16 cellular contexts compared by ENCODE assay signal in the genomic region with DNA sequence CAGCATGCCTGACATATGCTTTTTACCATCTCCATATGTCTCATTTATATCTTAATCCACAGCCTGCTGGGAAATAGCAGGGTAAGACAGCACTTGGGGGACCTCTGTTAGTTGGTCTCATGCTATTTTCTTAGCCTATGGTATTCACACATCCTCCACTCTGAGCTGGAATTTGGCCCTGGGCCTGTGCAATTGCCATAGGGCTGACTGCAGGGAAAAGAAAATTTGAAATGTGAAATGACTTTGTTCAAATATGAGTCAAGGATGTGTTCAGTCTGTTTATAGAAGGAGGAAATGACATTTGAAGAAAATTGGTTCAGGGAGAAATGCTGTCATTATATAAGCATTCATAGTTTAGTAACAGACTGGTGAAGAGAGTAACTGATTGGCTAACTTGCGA. TPM values are rescaled to one million over a fixed set of nuclear protein-coding genes. Genes with fewer than 3 reads are reported as not detected.
DNase-seq lines count a peak whose midpoint lies in the region; ATAC-seq, FAIRE-seq and TF ChIP-seq lines count a peak whose summit lies in the region.
"Had no signal": no experiment of that assay in that cellular context is flagged by ENCODE, and none has a peak within 500 bp of the region (broad histone marks: within the 10 kb centered on the region; RNA-seq: fewer than 3 reads in every experiment).

No MANE protein-coding gene starts in this region.

- H3K27ac ChIP-seq in fibroblast of lung (ENCODE audit: insufficient read depth, low read length) (peak overlapping the region; percentile 71), skeletal muscle tissue (ENCODE audit: low read depth, low read length) (peak overlapping the region; percentile 41)
- H3K27ac ChIP-seq: upper lobe of right lung had no signal

- no peaks in the 10 kb centered on the region for H3K36me3 ChIP-seq in fibroblast of lung (ENCODE audit: control insufficient read depth, insufficient read depth, low read length)
- no peaks in the 10 kb centered on the region for H3K36me3 ChIP-seq in skeletal muscle tissue (ENCODE audit: control insufficient read depth in 3 of 3, insufficient read depth in 3 of 3, low read length in 3 of 3)
- H3K36me3 ChIP-seq: upper lobe of right lung had no signal

- H3K9ac ChIP-seq in fibroblast of lung (ENCODE audit: insufficient read depth, low read length): no peak overlapping the region
- no peak overlapping the region for H3K9ac ChIP-seq in skeletal muscle tissue (ENCODE audit: low read depth in 1 of 3, low read length in 3 of 3)

- no peak overlapping the region for H3K4me2 ChIP-seq in fibroblast of lung (ENCODE audit: extremely low read depth, insufficient read depth, low read length)

- no peaks in the 10 kb centered on the region for H3K27me3 ChIP-seq in fibroblast of lung (ENCODE audit: control insufficient read depth, insufficient read depth, low read length)
- no peaks in the 10 kb centered on the region for H3K27me3 ChIP-seq in skeletal muscle tissue (ENCODE audit: control insufficient read depth in 3 of 3, insufficient read depth in 3 of 3, low read length in 3 of 3)
- H3K27me3 ChIP-seq: upper lobe of right lung had no signal

- no peaks in the 10 kb centered on the region for H3K9me3 ChIP-seq in fibroblast of lung (ENCODE audit: control insufficient read depth, insufficient read depth, low read depth, low read length)
- H3K9me3 ChIP-seq in skeletal muscle tissue (ENCODE audit: control insufficient read depth in 3 of 3, low read length in 3 of 3): no peaks in the 10 kb centered on the region
- H3K9me3 ChIP-seq: upper lobe of right lung had no signal

- H3K4me1 ChIP-seq in fibroblast of lung (ENCODE audit: control insufficient read depth, extremely low read depth, insufficient read depth, low read length): peaks cover 23% of the 10 kb centered on the region
- H3K4me1 ChIP-seq in skeletal muscle tissue (ENCODE audit: control insufficient read depth in 3 of 3, insufficient read depth in 3 of 3, low read length in 3 of 3): no peaks in the 10 kb centered on the region
- H3K4me1 ChIP-seq: upper lobe of right lung had no signal

- no peaks in the 10 kb centered on the region for H3K79me2 ChIP-seq in fibroblast of lung (ENCODE audit: control insufficient read depth, insufficient read depth, low read length)

- TF ChIP-seq CTCF in fibroblast of lung (conservative IDR thresholded peaks at IDR 0.05 in 1 of 2, IDR thresholded peaks at IDR 0.05 in 1 of 2; ENCODE audit: low read depth in 1 of 2, low read length in 2 of 2): no peak

- FAIRE-seq in H54 (lab: Jason Lieb, UNC): peak; percentile 79

- no peaks in the 10 kb centered on the region for H4K20me1 ChIP-seq in fibroblast of lung (ENCODE audit: control insufficient read depth, extremely low read depth, insufficient read depth, low read length)

- no peak for TF ChIP-seq POLR2A in H54 (IDR thresholded peaks at IDR 0.05; ENCODE audit: low read depth, low read length)

- no peak overlapping the region for H2AFZ ChIP-seq in fibroblast of lung (ENCODE audit: low read length)

- ATAC-seq in SK-N-SH treated with all-trans-retinoic acid at 6 μM for 48 hours (peak; percentile 71), HG03039 (IDR thresholded peaks at IDR 0.05; ENCODE audit: unreplicated experiment) (no peak)
- ATAC-seq: T-helper 17 cell, upper lobe of right lung had no signal

- H3K4me3 ChIP-seq in fibroblast of lung (replicated peaks in 1 of 4; ENCODE audit: control extremely low read depth in 1 of 4, insufficient read depth in 1 of 4, low read depth in 3 of 4, low read length in 4 of 4) (no peak overlapping the region), skeletal muscle tissue (ENCODE audit: low read length in 3 of 3) (no peak overlapping the region)
- H3K4me3 ChIP-seq: upper lobe of right lung had no signal

- DNase-seq in H54 (ENCODE audit: insufficient read length, low spot score) (no peak), fibroblast of lung (ENCODE audit: low read depth in 2 of 2) (peak; percentile 78 to 79), SW480 (ENCODE audit: low spot score) (no peak), SW 1271 (lab: John Stamatoyannopoulos, UW) (no peak), MV-4-11 (lab: John Stamatoyannopoulos, UW) (no peak)
- DNase-seq: activated CD4-positive, alpha-beta T cell treated with anti-CD3 and anti-CD28 coated beads, Interleukin-2, amount 50 U/mL, for 1 hour; activated effector memory CD4-positive, alpha-beta T cell treated with Interleukin-2 at 50 U/mL for 16 hours; cerebellar nuclear complex; NCI-H2029 treated with DMSO at 0.1 percent for 48 hours; T-helper 17 cell; upper lobe of right lung had no signal

TF ChIP-seq in SK-N-SH treated with all-trans-retinoic acid at 6 μM for 48 hours, 23 proteins besides CTCF, POLR2A, EP300 and RAD21 (continues in another document):
- no peak for TF ChIP-seq ZNF8 (CRISPR knock-in tag; IDR thresholded peaks at IDR 0.05)
- no peak for TF ChIP-seq ZFP3 (CRISPR knock-in tag; IDR thresholded peaks at IDR 0.05)
- TF ChIP-seq, protein P1, sequence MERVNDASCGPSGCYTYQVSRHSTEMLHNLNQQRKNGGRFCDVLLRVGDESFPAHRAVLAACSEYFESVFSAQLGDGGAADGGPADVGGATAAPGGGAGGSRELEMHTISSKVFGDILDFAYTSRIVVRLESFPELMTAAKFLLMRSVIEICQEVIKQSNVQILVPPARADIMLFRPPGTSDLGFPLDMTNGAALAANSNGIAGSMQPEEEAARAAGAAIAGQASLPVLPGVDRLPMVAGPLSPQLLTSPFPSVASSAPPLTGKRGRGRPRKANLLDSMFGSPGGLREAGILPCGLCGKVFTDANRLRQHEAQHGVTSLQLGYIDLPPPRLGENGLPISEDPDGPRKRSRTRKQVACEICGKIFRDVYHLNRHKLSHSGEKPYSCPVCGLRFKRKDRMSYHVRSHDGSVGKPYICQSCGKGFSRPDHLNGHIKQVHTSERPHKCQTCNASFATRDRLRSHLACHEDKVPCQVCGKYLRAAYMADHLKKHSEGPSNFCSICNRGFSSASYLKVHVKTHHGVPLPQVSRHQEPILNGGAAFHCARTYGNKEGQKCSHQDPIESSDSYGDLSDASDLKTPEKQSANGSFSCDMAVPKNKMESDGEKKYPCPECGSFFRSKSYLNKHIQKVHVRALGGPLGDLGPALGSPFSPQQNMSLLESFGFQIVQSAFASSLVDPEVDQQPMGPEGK (CRISPR knock-in tag; IDR thresholded peaks at IDR 0.05; ENCODE audit: borderline replicate concordance): no peak
- TF ChIP-seq, protein P2, sequence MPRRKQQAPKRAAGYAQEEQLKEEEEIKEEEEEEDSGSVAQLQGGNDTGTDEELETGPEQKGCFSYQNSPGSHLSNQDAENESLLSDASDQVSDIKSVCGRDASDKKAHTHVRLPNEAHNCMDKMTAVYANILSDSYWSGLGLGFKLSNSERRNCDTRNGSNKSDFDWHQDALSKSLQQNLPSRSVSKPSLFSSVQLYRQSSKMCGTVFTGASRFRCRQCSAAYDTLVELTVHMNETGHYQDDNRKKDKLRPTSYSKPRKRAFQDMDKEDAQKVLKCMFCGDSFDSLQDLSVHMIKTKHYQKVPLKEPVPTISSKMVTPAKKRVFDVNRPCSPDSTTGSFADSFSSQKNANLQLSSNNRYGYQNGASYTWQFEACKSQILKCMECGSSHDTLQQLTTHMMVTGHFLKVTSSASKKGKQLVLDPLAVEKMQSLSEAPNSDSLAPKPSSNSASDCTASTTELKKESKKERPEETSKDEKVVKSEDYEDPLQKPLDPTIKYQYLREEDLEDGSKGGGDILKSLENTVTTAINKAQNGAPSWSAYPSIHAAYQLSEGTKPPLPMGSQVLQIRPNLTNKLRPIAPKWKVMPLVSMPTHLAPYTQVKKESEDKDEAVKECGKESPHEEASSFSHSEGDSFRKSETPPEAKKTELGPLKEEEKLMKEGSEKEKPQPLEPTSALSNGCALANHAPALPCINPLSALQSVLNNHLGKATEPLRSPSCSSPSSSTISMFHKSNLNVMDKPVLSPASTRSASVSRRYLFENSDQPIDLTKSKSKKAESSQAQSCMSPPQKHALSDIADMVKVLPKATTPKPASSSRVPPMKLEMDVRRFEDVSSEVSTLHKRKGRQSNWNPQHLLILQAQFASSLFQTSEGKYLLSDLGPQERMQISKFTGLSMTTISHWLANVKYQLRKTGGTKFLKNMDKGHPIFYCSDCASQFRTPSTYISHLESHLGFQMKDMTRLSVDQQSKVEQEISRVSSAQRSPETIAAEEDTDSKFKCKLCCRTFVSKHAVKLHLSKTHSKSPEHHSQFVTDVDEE (CRISPR knock-in tag; IDR thresholded peaks at IDR 0.05): no peak
- TF ChIP-seq ZC3H10 (CRISPR knock-in tag; IDR thresholded peaks at IDR 0.05): no peak
- no peak for TF ChIP-seq ZNF565 (CRISPR knock-in tag; conservative IDR thresholded peaks at IDR 0.05; ENCODE audit: low read depth)
- TF ChIP-seq ISL1 (CRISPR knock-in tag; IDR thresholded peaks at IDR 0.05): no peak
- TF ChIP-seq OSR1 (CRISPR knock-in tag; IDR thresholded peaks at IDR 0.05): no peak
- no peak for TF ChIP-seq TCF4 (CRISPR knock-in tag; IDR thresholded peaks at IDR 0.05; ENCODE audit: borderline replicate concordance)
- TF ChIP-seq TOX (CRISPR knock-in tag; IDR thresholded peaks at IDR 0.05; ENCODE audit: borderline replicate concordance): no peak
- TF ChIP-seq SNAI2 (CRISPR knock-in tag; IDR thresholded peaks at IDR 0.05): no peak
- no peak for TF ChIP-seq ARNTL (CRISPR knock-in tag; IDR thresholded peaks at IDR 0.05; ENCODE audit: borderline replicate concordance, low read depth)
- no peak for TF ChIP-seq RARB (CRISPR knock-in tag; IDR thresholded peaks at IDR 0.05)
- TF ChIP-seq CSDC2 (CRISPR knock-in tag; IDR thresholded peaks at IDR 0.05): no peak
- TF ChIP-seq GLIS3 (CRISPR knock-in tag; IDR thresholded peaks at IDR 0.05): no peak
- no peak for TF ChIP-seq ZFP30 (CRISPR knock-in tag; IDR thresholded peaks at IDR 0.05)

RNA-seq across cellular contexts. Expression of a gene that starts 9.6 kb away (rescaled TPM):
- total RNA-seq in fibroblast of lung (19.0 and 20.5 TPM in 2 replicates), skeletal muscle tissue (6.3 TPM)
- 18.4 and 30.7 TPM in 2 replicates for polyA plus RNA-seq in fibroblast of lung
- 23.0 and 40.2 TPM in 2 replicates for polyA plus RNA-seq in fibroblast of lung (2012)
- 22.0 and 25.2 TPM in 2 replicates for polyA minus RNA-seq in fibroblast of lung (ENCODE audit: low replicate concordance)

RNA-seq across cellular contexts. Expression of a gene that starts 40.0 kb away (rescaled TPM):
- total RNA-seq in fibroblast of lung: not detected in 2 replicates
- 0.03 TPM in 1 of 2 replicates, not detected in the other for polyA plus RNA-seq in fibroblast of lung
- polyA plus RNA-seq in fibroblast of lung (2012): 0.01 TPM in 1 of 2 replicates, not detected in the other
- polyA minus RNA-seq in fibroblast of lung (ENCODE audit: low replicate concordance): not detected in 2 replicates
- total RNA-seq in skeletal muscle tissue: under 0.01 TPM
- total RNA-seq: T-helper 17 cell had no signal
- polyA plus RNA-seq: IgD-negative memory B cell, neural cell had no signal

Comparison
In these comparisons a context has a peak if more than half of its experiments do, and no peak if none do; other contexts are left out.
1. DNase-seq: peak in fibroblast of lung (2 of 2); none in H54 (single experiment), SW480 (single experiment), SW 1271 (0 of 2) and MV-4-11 (single experiment).